ENCODE assay signal across 27 cellular contexts in the genomic region with DNA sequence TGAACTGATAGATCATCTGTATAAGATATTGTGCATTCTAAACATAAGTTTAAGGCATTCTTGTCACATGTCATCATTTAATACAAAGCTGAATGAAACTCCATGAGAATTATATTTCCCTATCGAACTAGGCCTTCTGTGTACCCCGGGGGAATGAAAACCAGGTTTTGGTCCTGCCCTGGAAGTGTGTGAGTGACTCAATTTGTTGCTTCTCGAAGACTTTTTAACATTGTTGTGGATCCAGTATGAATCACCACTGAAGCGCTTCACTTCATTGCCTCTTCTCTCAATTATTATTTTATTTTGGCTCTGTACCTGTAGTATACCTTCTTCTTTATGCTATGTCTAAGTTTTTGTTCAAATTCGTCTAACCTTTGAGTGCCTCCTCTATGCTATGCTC.
DNase-seq lines count a peak whose midpoint lies in the region; ATAC-seq, FAIRE-seq and TF ChIP-seq lines count a peak whose summit lies in the region.
"Had no signal": no experiment of that assay in that cellular context is flagged by ENCODE, and none has a peak within 500 bp of the region (broad histone marks: within the 10 kb centered on the region; RNA-seq: fewer than 3 reads in every experiment).

No MANE protein-coding gene starts in this region.

- CTCF ChIA-PET in CD8-positive, alpha-beta T cell (lab: Charles Lee): no interaction called here

- FAIRE-seq in bronchial epithelial cell (lab: Jason Lieb, UNC): no peak
- FAIRE-seq in small intestine (lab: Jason Lieb, UNC): no peak

- no peak overlapping the region for H3K4me3 ChIP-seq in bronchial epithelial cell (ENCODE audit: low read depth, low read length)
- H3K4me3 ChIP-seq in CD8-positive, alpha-beta T cell (ENCODE audit: low read depth, low read length): no peak overlapping the region
- no peak overlapping the region for H3K4me3 ChIP-seq in small intestine (ENCODE audit: low read depth in 1 of 2, low read length in 2 of 2)
- H3K4me3 ChIP-seq: esophagus muscularis mucosa, thyroid gland had no signal

- H3K36me3 ChIP-seq in bronchial epithelial cell (ENCODE audit: control insufficient read depth, insufficient read depth, low read length) (no peaks in the 10 kb centered on the region), small intestine (ENCODE audit: control insufficient read depth in 2 of 2, insufficient read depth in 2 of 2, low read length in 2 of 2) (no peaks in the 10 kb centered on the region)
- no peaks in the 10 kb centered on the region for H3K36me3 ChIP-seq in CD8-positive, alpha-beta T cell (ENCODE audit: insufficient read depth, low read length)
- H3K36me3 ChIP-seq: esophagus muscularis mucosa, thyroid gland had no signal

- H3K4me3 Mint-ChIP-seq in osteocyte (ENCODE audit: unreplicated experiment): no peak overlapping the region
- no peak overlapping the region for H3K4me3 Mint-ChIP-seq in CD8-positive, alpha-beta T cell
- H3K4me3 Mint-ChIP-seq: activated CD4-positive, alpha-beta T cell treated with anti-CD3 and anti-CD28 coated beads for 36 hours; activated naive CD4-positive, alpha-beta T cell treated with anti-CD3 and anti-CD28 coated beads for 36 hours; B cell; naive B cell; stimulated activated naive CD8-positive, alpha-beta T cell treated with anti-CD3 and anti-CD28 coated beads, Interleukin-15, Interleukin-2, amounts not matched to agents 100 ng/mL and 50 ng/mL, for 24 hours had no signal

- WGBS in small intestine, 3 donors: 81 to 84% (median 84%) methylated on average over 5 of the region's 5 CpGs

- no peak for ATAC-seq in CD8-positive, alpha-beta T cell
- ATAC-seq: activated CD4-positive, alpha-beta T cell treated with anti-CD3 and anti-CD28 coated beads for 36 hours had no signal

- H3K9me3 Mint-ChIP-seq in osteocyte (ENCODE audit: unreplicated experiment): no peaks in the 10 kb centered on the region
- H3K9me3 Mint-ChIP-seq in CD8-positive, alpha-beta T cell: peaks cover 10% of the 10 kb centered on the region

- intact Hi-C loops in CD8-positive, alpha-beta T cell (cut with DNase I, micrococcal nuclease): no loop called here

- H3K27me3 ChIP-seq in bronchial epithelial cell (ENCODE audit: control insufficient read depth, insufficient read depth, low read length): no peaks in the 10 kb centered on the region
- H3K27me3 ChIP-seq in CD8-positive, alpha-beta T cell (ENCODE audit: insufficient read depth, low read length): no peaks in the 10 kb centered on the region
- no peaks in the 10 kb centered on the region for H3K27me3 ChIP-seq in small intestine (ENCODE audit: control insufficient read depth in 2 of 2, insufficient read depth in 2 of 2, low read length in 2 of 2)
- H3K27me3 ChIP-seq: esophagus muscularis mucosa, thyroid gland had no signal

- no peaks in the 10 kb centered on the region for H3K36me3 Mint-ChIP-seq in osteocyte (ENCODE audit: unreplicated experiment)
- no peaks in the 10 kb centered on the region for H3K36me3 Mint-ChIP-seq in CD8-positive, alpha-beta T cell
- H3K36me3 Mint-ChIP-seq: naive B cell had no signal

- no peaks in the 10 kb centered on the region for H3K27me3 Mint-ChIP-seq in osteocyte (ENCODE audit: unreplicated experiment)
- H3K27me3 Mint-ChIP-seq in CD8-positive, alpha-beta T cell (ENCODE audit: low read depth): no peaks in the 10 kb centered on the region
- H3K27me3 Mint-ChIP-seq: activated CD4-positive, alpha-beta T cell treated with anti-CD3 and anti-CD28 coated beads for 36 hours; B cell; naive B cell; stimulated activated naive CD8-positive, alpha-beta T cell treated with anti-CD3 and anti-CD28 coated beads, Interleukin-15, Interleukin-2, amounts not matched to agents 100 ng/mL and 50 ng/mL, for 24 hours had no signal

- no peak for TF ChIP-seq CTCF in bronchial epithelial cell (IDR thresholded peaks at IDR 0.05; ENCODE audit: insufficient read depth, low read length, severe bottlenecking)
- no peak for TF ChIP-seq CTCF in osteocyte (IDR thresholded peaks at IDR 0.05)
- no peak for TF ChIP-seq CTCF in CD8-positive, alpha-beta T cell (IDR thresholded peaks at IDR 0.05)

- no peak overlapping the region for H3K27ac ChIP-seq in CD8-positive, alpha-beta T cell (ENCODE audit: low read depth, low read length)
- H3K27ac ChIP-seq in small intestine (ENCODE audit: low read depth in 1 of 2, low read length in 1 of 2): no peak overlapping the region
- H3K27ac ChIP-seq: 22Rv1, esophagus muscularis mucosa, thyroid gland had no signal

- POLR2A ChIA-PET in CD8-positive, alpha-beta T cell (lab: Charles Lee): no interaction called here

- peak overlapping the region; percentile 87 for H3K27ac Mint-ChIP-seq in osteocyte (ENCODE audit: unreplicated experiment)
- no peak overlapping the region for H3K27ac Mint-ChIP-seq in CD8-positive, alpha-beta T cell
- H3K27ac Mint-ChIP-seq: activated CD4-positive, alpha-beta T cell treated with anti-CD3 and anti-CD28 coated beads for 36 hours; activated naive CD4-positive, alpha-beta T cell treated with anti-CD3 and anti-CD28 coated beads for 36 hours; B cell; stimulated activated naive CD8-positive, alpha-beta T cell treated with anti-CD3 and anti-CD28 coated beads, Interleukin-15, Interleukin-2, amounts not matched to agents 100 ng/mL and 50 ng/mL, for 24 hours had no signal

- H3K9me3 ChIP-seq in CD8-positive, alpha-beta T cell (ENCODE audit: low read length): no peaks in the 10 kb centered on the region
- no peaks in the 10 kb centered on the region for H3K9me3 ChIP-seq in small intestine (ENCODE audit: control insufficient read depth, low read depth)
- H3K9me3 ChIP-seq: esophagus muscularis mucosa, thyroid gland had no signal

- peaks cover 55% of the 10 kb centered on the region for H3K4me1 Mint-ChIP-seq in osteocyte (ENCODE audit: unreplicated experiment)
- H3K4me1 Mint-ChIP-seq in CD8-positive, alpha-beta T cell (ENCODE audit: low read depth): no peaks in the 10 kb centered on the region
- H3K4me1 Mint-ChIP-seq: activated CD4-positive, alpha-beta T cell treated with anti-CD3 and anti-CD28 coated beads for 36 hours; B cell; naive B cell had no signal

- no peaks in the 10 kb centered on the region for H3K4me1 ChIP-seq in CD8-positive, alpha-beta T cell (ENCODE audit: insufficient read depth, low read length)
- no peaks in the 10 kb centered on the region for H3K4me1 ChIP-seq in small intestine (ENCODE audit: control insufficient read depth in 2 of 2, insufficient read depth in 1 of 2, low read depth in 1 of 2, low read length in 1 of 2)
- H3K4me1 ChIP-seq: esophagus muscularis mucosa, thyroid gland had no signal

- DNase-seq in DMS 273 (lab: John Stamatoyannopoulos, UW; ENCODE audit: unreplicated experiment) (peak; percentile 20), DMS 273 treated with DMSO at 0.1 percent for 48 hours (lab: John Stamatoyannopoulos, UW) (no peak), NCI-H226 (peak; percentile 20), bronchial epithelial cell (ENCODE audit: low read depth) (peak; percentile 16), osteocyte (ENCODE audit: extremely low spot score, unreplicated experiment) (no peak), small intestine (no peak)
- DNase-seq in CD8-positive, alpha-beta T cell: no peak
- no peak for DNase-seq in activated CD8-positive, alpha-beta memory T cell treated with anti-CD3 and anti-CD28 coated beads for 24 hours
- DNase-seq: activated CD4-positive, alpha-beta T cell treated with anti-CD3 and anti-CD28 coated beads for 36 hours; activated naive CD4-positive, alpha-beta T cell treated with anti-CD3 and anti-CD28 coated beads for 36 hours; activated T-cell treated with anti-CD3 and anti-CD28 coated beads, Interleukin-2, amount 50 U/mL, for 48 hours; DND-41; effector memory CD4-positive, alpha-beta T cell; KG1; mesendoderm; MV-4-11; naive B cell; NCI-H1694; nucleus accumbens; SHP77 treated with DMSO at 0.1 percent for 48 hours; stimulated activated CD4-positive, alpha-beta T cell treated with anti-CD3 and anti-CD28 coated beads, Interleukin-4, amount 100 ng/mL, for 24 hours; T-helper 1 cell; thyroid gland had no signal

Comparison
In these comparisons a context has a peak if more than half of its experiments do, and no peak if none do; other contexts are left out.
1. DNase-seq: peak in DMS 273 (single experiment), NCI-H226 (single experiment) and bronchial epithelial cell (single experiment); none in DMS 273 treated with DMSO at 0.1 percent for 48 hours (single experiment), osteocyte (single experiment), CD8-positive, alpha-beta T cell (0 of 7), activated CD8-positive, alpha-beta memory T cell treated with anti-CD3 and anti-CD28 coated beads for 24 hours (single experiment) and small intestine (single experiment).